23 cellular contexts compared by ENCODE assay signal in the genomic region with DNA sequence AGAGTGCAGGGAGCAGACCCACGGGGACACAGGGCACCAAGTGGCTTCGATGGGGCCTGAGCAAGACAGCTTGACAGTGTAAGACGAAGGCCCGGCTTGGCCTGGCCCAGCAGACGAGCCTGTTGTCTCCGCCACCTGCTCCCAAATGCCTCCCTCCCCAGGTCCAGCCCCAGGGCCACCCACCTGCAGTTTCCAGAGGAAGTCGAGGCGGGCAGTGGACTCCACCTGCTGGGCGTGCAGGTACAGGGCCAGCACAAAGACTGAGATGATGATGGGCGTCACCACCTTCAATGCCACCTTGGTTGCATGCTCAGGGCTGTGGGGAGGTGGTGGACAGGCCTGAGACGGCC.
"Had no signal": no experiment of that assay in that cellular context is flagged by ENCODE, and none has a peak within 500 bp of the region (broad histone marks: within the 10 kb centered on the region; RNA-seq: fewer than 3 reads in every experiment).

No MANE protein-coding gene starts in this region.

- H3K4me3 Mint-ChIP-seq: activated B cell treated with CpG ODN at 0.5 μM for 24 hours; activated CD4-positive, alpha-beta T cell treated with anti-CD3 and anti-CD28 coated beads for 36 hours; activated CD8-positive, alpha-beta T cell treated with anti-CD3 and anti-CD28 coated beads for 36 hours; activated naive CD4-positive, alpha-beta T cell treated with anti-CD3 and anti-CD28 coated beads, Interleukin-2, amount 10 ng/mL, durations not matched to agents 7 days and 5 days; activated naive CD8-positive, alpha-beta T cell treated with anti-CD3 and anti-CD28 coated beads for 36 hours; activated T-cell treated with anti-CD3 and anti-CD28 coated beads, Interleukin-2, amount 50 U/mL, for 72 hours; T-helper 17 cell had no signal

- H3K9me3 Mint-ChIP-seq: activated B cell treated with CpG ODN at 0.5 μM for 24 hours; activated CD8-positive, alpha-beta T cell treated with anti-CD3 and anti-CD28 coated beads for 36 hours; activated naive CD4-positive, alpha-beta T cell treated with anti-CD3 and anti-CD28 coated beads, Interleukin-2, amount 10 ng/mL, durations not matched to agents 7 days and 5 days; activated naive CD8-positive, alpha-beta T cell treated with anti-CD3 and anti-CD28 coated beads for 36 hours; activated T-cell treated with anti-CD3 and anti-CD28 coated beads, Interleukin-2, amount 50 U/mL, for 72 hours; activated T-helper 2 cell treated with anti-CD3 and anti-CD28 coated beads, Interferon-gamma antibody, Interleukin-2, Interleukin-4, amounts not matched to agents 10 μg/mL and 5 μg/mL and 100 μg/mL, durations not matched to agents 14 hours and 24 hours and 36 hours had no signal

- H3K36me3 ChIP-seq: brain microvascular endothelial cell, MG63 had no signal

- H3K9me3 ChIP-seq: MG63 had no signal

- H3K27ac ChIP-seq: brain microvascular endothelial cell, cardiac muscle cell had no signal

- ATAC-seq: activated CD4-positive, alpha-beta T cell treated with anti-CD3 and anti-CD28 coated beads for 36 hours; activated CD8-positive, alpha-beta T cell treated with anti-CD3 and anti-CD28 coated beads for 36 hours; activated T-cell treated with anti-CD3 and anti-CD28 coated beads, Interleukin-2, amount 50 U/mL, for 72 hours; T-helper 17 cell had no signal

- H3K36me3 Mint-ChIP-seq: activated naive CD4-positive, alpha-beta T cell treated with anti-CD3 and anti-CD28 coated beads, Interleukin-2, amount 10 ng/mL, durations not matched to agents 7 days and 5 days; activated naive CD8-positive, alpha-beta T cell treated with anti-CD3 and anti-CD28 coated beads for 36 hours had no signal

- H3K27me3 Mint-ChIP-seq: activated CD4-positive, alpha-beta T cell treated with anti-CD3 and anti-CD28 coated beads for 36 hours; activated CD8-positive, alpha-beta T cell treated with anti-CD3 and anti-CD28 coated beads for 36 hours; activated naive CD8-positive, alpha-beta T cell treated with anti-CD3 and anti-CD28 coated beads for 36 hours had no signal

- H3K4me3 ChIP-seq: cardiac muscle cell, MG63 had no signal

- DNase-seq: activated B cell treated with CpG ODN at 0.5 μM for 24 hours; activated CD4-positive, alpha-beta T cell treated with anti-CD3 and anti-CD28 coated beads for 36 hours; activated CD4-positive, alpha-beta T cell treated with anti-CD3 and anti-CD28 coated beads, Interleukin-2, amount 50 U/mL, for 1 hour; activated CD8-positive, alpha-beta memory T cell treated with anti-CD3 and anti-CD28 coated beads, Interleukin-2, amount 50 U/mL, for 4 hours; activated CD8-positive, alpha-beta T cell treated with anti-CD3 and anti-CD28 coated beads for 36 hours; activated gamma-delta T cell treated with Interleukin-2 at 50 U/mL for 16 hours; activated naive CD4-positive, alpha-beta T cell treated with anti-CD3 and anti-CD28 coated beads, Interleukin-2, amount 10 ng/mL, durations not matched to agents 7 days and 5 days; activated naive CD8-positive, alpha-beta T cell treated with anti-CD3 and anti-CD28 coated beads for 36 hours; activated T-cell treated with anti-CD3 and anti-CD28 coated beads, Interleukin-2, amount 50 U/mL, for 72 hours; brain microvascular endothelial cell; MG63; MV-4-11; NCI-H1092 treated with DMSO at 0.1 percent for 48 hours; NCI-H1417 treated with DMSO at 0.1 percent for 48 hours; NCI-H1694; NCI-H2029; NCI-H510A treated with DMSO at 0.1 percent for 48 hours; NCI-H69; SIG-M5; T-helper 17 cell; T-helper 9 cell had no signal

- H3K27ac Mint-ChIP-seq: activated B cell treated with CpG ODN at 0.5 μM for 24 hours; activated CD4-positive, alpha-beta T cell treated with anti-CD3 and anti-CD28 coated beads for 36 hours; activated CD8-positive, alpha-beta T cell treated with anti-CD3 and anti-CD28 coated beads for 36 hours; activated naive CD4-positive, alpha-beta T cell treated with anti-CD3 and anti-CD28 coated beads, Interleukin-2, amount 10 ng/mL, durations not matched to agents 7 days and 5 days; activated naive CD8-positive, alpha-beta T cell treated with anti-CD3 and anti-CD28 coated beads for 36 hours; activated T-cell treated with anti-CD3 and anti-CD28 coated beads, Interleukin-2, amount 50 U/mL, for 72 hours; activated T-helper 2 cell treated with anti-CD3 and anti-CD28 coated beads, Interferon-gamma antibody, Interleukin-2, Interleukin-4, amounts not matched to agents 10 μg/mL and 5 μg/mL and 100 μg/mL, durations not matched to agents 14 hours and 24 hours and 36 hours; T-helper 17 cell had no signal

- H3K4me1 Mint-ChIP-seq: activated B cell treated with CpG ODN at 0.5 μM for 24 hours; activated CD4-positive, alpha-beta T cell treated with anti-CD3 and anti-CD28 coated beads for 36 hours; activated naive CD4-positive, alpha-beta T cell treated with anti-CD3 and anti-CD28 coated beads, Interleukin-2, amount 10 ng/mL, durations not matched to agents 7 days and 5 days; activated naive CD8-positive, alpha-beta T cell treated with anti-CD3 and anti-CD28 coated beads for 36 hours; T-helper 17 cell had no signal

- H3K27me3 ChIP-seq: brain microvascular endothelial cell, cardiac muscle cell, MG63 had no signal
